Comparison of ENCODE assay signal across 10 cellular contexts in genomic region chr2:16012626-16013501, GRCh38.
DNase-seq lines count a peak whose midpoint lies in the region; ATAC-seq and TF ChIP-seq lines count a peak whose summit lies in the region.
"Had no signal": no experiment of that assay in that cellular context is flagged by ENCODE, and none has a peak within 500 bp of the region (broad histone marks: within the 10 kb centered on the region; RNA-seq: fewer than 3 reads in every experiment).

No MANE protein-coding gene starts in this region.

- no peaks in the 10 kb centered on the region for H3K9me3 Mint-ChIP-seq in activated naive CD8-positive, alpha-beta T cell (ENCODE audit: low read depth)
- H3K9me3 Mint-ChIP-seq in activated naive CD8-positive, alpha-beta T cell treated with anti-CD3 and anti-CD28 coated beads, Interleukin-2, amount 50 U/mL, for 24 hours: no peaks in the 10 kb centered on the region
- no peaks in the 10 kb centered on the region for H3K9me3 Mint-ChIP-seq in activated CD4-positive, alpha-beta T cell treated with anti-CD3 and anti-CD28 coated beads for 36 hours (ENCODE audit: low read depth)

- intact Hi-C loops in left lung (cut with DNase I): no loop called here
- intact Hi-C loops in activated CD4-positive, alpha-beta T cell treated with anti-CD3 and anti-CD28 coated beads for 36 hours (cut with DNase I, micrococcal nuclease): loop anchor here in 1 of 2 experiments (10.0 kb wide), 1 partner anchor 68 kb away; the partner anchor contains the start of gene MYCN

- H3K4me3 Mint-ChIP-seq in activated naive CD8-positive, alpha-beta T cell: peak overlapping the region; percentile 68
- H3K4me3 Mint-ChIP-seq in activated naive CD8-positive, alpha-beta T cell treated with anti-CD3 and anti-CD28 coated beads, Interleukin-2, amount 50 U/mL, for 24 hours: no peak overlapping the region
- no peak overlapping the region for H3K4me3 Mint-ChIP-seq in activated CD4-positive, alpha-beta T cell treated with anti-CD3 and anti-CD28 coated beads for 36 hours

- peaks cover 20% of the 10 kb centered on the region for H3K27me3 Mint-ChIP-seq in activated naive CD8-positive, alpha-beta T cell
- H3K27me3 Mint-ChIP-seq in activated naive CD8-positive, alpha-beta T cell treated with anti-CD3 and anti-CD28 coated beads, Interleukin-2, amount 50 U/mL, for 24 hours: peaks cover 24% of the 10 kb centered on the region
- peaks cover 29% of the 10 kb centered on the region for H3K27me3 Mint-ChIP-seq in activated CD4-positive, alpha-beta T cell treated with anti-CD3 and anti-CD28 coated beads for 36 hours

- peaks cover 6% of the 10 kb centered on the region for H3K4me1 Mint-ChIP-seq in activated naive CD8-positive, alpha-beta T cell (ENCODE audit: low read depth)
- H3K4me1 Mint-ChIP-seq in activated naive CD8-positive, alpha-beta T cell treated with anti-CD3 and anti-CD28 coated beads, Interleukin-2, amount 50 U/mL, for 24 hours: peaks cover 3% of the 10 kb centered on the region
- H3K4me1 Mint-ChIP-seq in activated CD4-positive, alpha-beta T cell treated with anti-CD3 and anti-CD28 coated beads for 36 hours: peaks cover 10% of the 10 kb centered on the region

- no peak for ATAC-seq in activated naive CD8-positive, alpha-beta T cell treated with anti-CD3 and anti-CD28 coated beads, Interleukin-2, amount 50 U/mL, for 24 hours
- ATAC-seq in left lung (peak; percentile 94), GM21529 (IDR thresholded peaks at IDR 0.05; ENCODE audit: unreplicated experiment) (no peak)
- ATAC-seq in activated CD4-positive, alpha-beta T cell treated with anti-CD3 and anti-CD28 coated beads for 36 hours: no peak

- CTCF ChIA-PET in activated CD4-positive, alpha-beta T cell treated with anti-CD3 and anti-CD28 coated beads for 36 hours (lab: Charles Lee): no interaction called here

- H3K27ac ChIP-seq in angular gyrus (ENCODE audit: low read depth, low read length) (peak overlapping the region; percentile 44), left lung (no peak overlapping the region)

- no peak overlapping the region for H3K4me3 ChIP-seq in left lung

- POLR2A ChIA-PET in activated CD4-positive, alpha-beta T cell treated with anti-CD3 and anti-CD28 coated beads for 36 hours (lab: Charles Lee): no interaction called here

- H3K36me3 ChIP-seq in left lung: no peaks in the 10 kb centered on the region

- no peaks in the 10 kb centered on the region for H3K36me3 Mint-ChIP-seq in activated naive CD8-positive, alpha-beta T cell
- no peaks in the 10 kb centered on the region for H3K36me3 Mint-ChIP-seq in activated naive CD8-positive, alpha-beta T cell treated with anti-CD3 and anti-CD28 coated beads, Interleukin-2, amount 50 U/mL, for 24 hours (ENCODE audit: low read depth)
- no peaks in the 10 kb centered on the region for H3K36me3 Mint-ChIP-seq in activated CD4-positive, alpha-beta T cell treated with anti-CD3 and anti-CD28 coated beads for 36 hours (ENCODE audit: low read depth)

- no peaks in the 10 kb centered on the region for H3K9me3 ChIP-seq in left lung

- H3K27ac Mint-ChIP-seq in activated naive CD8-positive, alpha-beta T cell: no peak overlapping the region
- no peak overlapping the region for H3K27ac Mint-ChIP-seq in activated naive CD8-positive, alpha-beta T cell treated with anti-CD3 and anti-CD28 coated beads, Interleukin-2, amount 50 U/mL, for 24 hours
- no peak overlapping the region for H3K27ac Mint-ChIP-seq in activated CD4-positive, alpha-beta T cell treated with anti-CD3 and anti-CD28 coated beads for 36 hours

- H3K27me3 ChIP-seq in left lung: peaks cover 25 to 55% of the 10 kb centered on the region in 2 donors

- peaks cover 0 to 17% of the 10 kb centered on the region in 2 donors for H3K4me1 ChIP-seq in left lung

- TF ChIP-seq CTCF in left lung (IDR thresholded peaks at IDR 0.05) (no peak), GM20000 (IDR thresholded peaks at IDR 0.05; ENCODE audit: extremely low read depth, missing control alignments) (no peak)

- DNase-seq in activated naive CD8-positive, alpha-beta T cell treated with anti-CD3 and anti-CD28 coated beads, Interleukin-2, amount 50 U/mL, for 24 hours: no peak
- DNase-seq in left lung (peak in 1 of 2 donors; percentile 62), ureter (ENCODE audit: low spot score) (peak; percentile 68), GM20000 (ENCODE audit: low spot score) (no peak)
- no peak for DNase-seq in activated CD4-positive, alpha-beta T cell treated with anti-CD3 and anti-CD28 coated beads for 36 hours
- DNase-seq: mesenchymal stem cell, NCI-H2081 had no signal
